Comparison of ENCODE assay signal across 8 cellular contexts in genomic region chr9:114156311-114156657, GRCh38. TPM values are rescaled to one million over a fixed set of nuclear protein-coding genes. Genes with fewer than 3 reads are reported as not detected.
DNase-seq lines count a peak whose midpoint lies in the region; ATAC-seq, FAIRE-seq and TF ChIP-seq lines count a peak whose summit lies in the region.

No MANE protein-coding gene starts in this region.

- no peak overlapping the region for H2AK5ac ChIP-seq in mesendoderm (ENCODE audit: low read length)

- WGBS in mesendoderm (ENCODE audit: extremely low coverage, insufficient coverage, low lambda C conversion rate): no CpG with 5 or more reads among the region's 19 CpGs
- WGBS in transverse colon (ENCODE audit: low coverage in 1 of 2), 2 donors: 2% methylated on average over 17 of the region's 19 CpGs; no CpG with 5 or more reads in 1 of the 2 donors

- TF ChIP-seq POLR2A in Peyer's patch (IDR thresholded peaks at IDR 0.05) (no peak), transverse colon (IDR thresholded peaks at IDR 0.05) (no peak), GM12891 (IDR thresholded peaks at IDR 0.05; ENCODE audit: low read depth, low read length) (no peak)

- TF ChIP-seq CTCF in Peyer's patch (IDR thresholded peaks at IDR 0.05) (no peak), coronary artery (IDR thresholded peaks at IDR 0.05) (no peak), transverse colon (IDR thresholded peaks at IDR 0.05) (no peak)

- H3K9me3 ChIP-seq in BLaER1 (no peaks in the 10 kb centered on the region), Peyer's patch (no peaks in the 10 kb centered on the region), transverse colon (no peaks in the 10 kb centered on the region)

- H2BK15ac ChIP-seq in mesendoderm (replicated peaks; ENCODE audit: low read depth): no peak overlapping the region

- H3K79me2 ChIP-seq in mesendoderm (ENCODE audit: control insufficient read depth, insufficient read depth, low read length): peaks cover 17% of the 10 kb centered on the region

- peak overlapping the region; percentile 90 for H3K56ac ChIP-seq in mesendoderm (ENCODE audit: low read length)

- no peak overlapping the region for H4K8ac ChIP-seq in mesendoderm (ENCODE audit: low read depth, low read length)

- intact Hi-C loops in transverse colon (cut with DNase I; ENCODE audit: low total_unique reads): no loop called here

- peak overlapping the region; percentile 75 for H3K4ac ChIP-seq in mesendoderm (ENCODE audit: low read depth, low read length)

- H3K27ac ChIP-seq in BLaER1 (peak overlapping the region; percentile 35), Peyer's patch (peak overlapping the region in 3 of 4 donors; percentile 26 to 80 (median 60)), coronary artery (peak overlapping the region; percentile 78 to 82), mesendoderm (ENCODE audit: low read depth, low read length) (peak overlapping the region; percentile 2), transverse colon (peak overlapping the region; percentile 65 to 77 (median 72))

- no peak overlapping the region for H2BK5ac ChIP-seq in mesendoderm (ENCODE audit: low read length)

- H3K79me1 ChIP-seq in mesendoderm (ENCODE audit: low read length): peaks cover 17% of the 10 kb centered on the region

- H4K20me1 ChIP-seq in BLaER1: peaks cover 65% of the 10 kb centered on the region

- DNase-seq in Peyer's patch (no peak), coronary artery (ENCODE audit: low spot score) (no peak), mesendoderm (no peak), transverse colon (no peak), foreskin melanocyte (no peak), GM12891 (ENCODE audit: insufficient read length, low spot score) (no peak)

- no peak overlapping the region for H2BK120ac ChIP-seq in mesendoderm (ENCODE audit: low read depth, low read length)

- no peak overlapping the region for H3K23ac ChIP-seq in mesendoderm (ENCODE audit: low read length)

- peak overlapping the region; percentile 88 for H3K4me2 ChIP-seq in BLaER1
- H3K4me2 ChIP-seq in mesendoderm (ENCODE audit: low read length): peak overlapping the region; percentile 100

- H3K9ac ChIP-seq in BLaER1 (peak overlapping the region; percentile 91), mesendoderm (ENCODE audit: low read length) (peak overlapping the region; percentile 87)

- TF ChIP-seq EP300 in transverse colon (IDR thresholded peaks at IDR 0.05; ENCODE audit: low read depth): no peak

- peak overlapping the region; percentile 94 for H3K18ac ChIP-seq in mesendoderm (ENCODE audit: low read length)

- H4K5ac ChIP-seq in mesendoderm (ENCODE audit: low read length): no peak overlapping the region

- no peaks in the 10 kb centered on the region for H3K36me3 ChIP-seq in BLaER1
- H3K36me3 ChIP-seq in Peyer's patch: no peaks in the 10 kb centered on the region
- H3K36me3 ChIP-seq in mesendoderm (ENCODE audit: control insufficient read depth, insufficient read depth, low read length): no peaks in the 10 kb centered on the region
- H3K36me3 ChIP-seq in transverse colon: no peaks in the 10 kb centered on the region

- no peak for FAIRE-seq in GM12891 (lab: Jason Lieb, UNC)

- H3K4me1 ChIP-seq in BLaER1 (peaks cover 66% of the 10 kb centered on the region), Peyer's patch (peaks cover 0 to 25% (median 7%) of the 10 kb centered on the region in 4 donors), mesendoderm (ENCODE audit: control insufficient read depth, low read depth, low read length) (peaks cover 16% of the 10 kb centered on the region), transverse colon (peaks cover 11 to 24% (median 16%) of the 10 kb centered on the region in 4 donors)

- peak overlapping the region; percentile 95 for H3K4me3 ChIP-seq in BLaER1
- H3K4me3 ChIP-seq in Peyer's patch: peak overlapping the region; percentile 45 to 69 (median 54)
- H3K4me3 ChIP-seq in coronary artery: peak overlapping the region; percentile 81
- peak overlapping the region; percentile 84 for H3K4me3 ChIP-seq in mesendoderm (ENCODE audit: low read length)
- peak overlapping the region; percentile 34 to 68 (median 48) for H3K4me3 ChIP-seq in transverse colon

- in situ Hi-C loops in transverse colon (cut with MboI; ENCODE audit: low pct_ligation_motif_present in 1 of 4, low pct_unique_long_range_greater_than_20kb in 1 of 4, low sequenced_read_pairs in 3 of 4): loop anchor here in 1 of 4 donors (10.0 kb wide), 1 partner anchor 129 kb away; no protein-coding TSS in a partner anchor

- no peak for ATAC-seq in GM18519 (IDR thresholded peaks at IDR 0.05; ENCODE audit: low FRiP score, unreplicated experiment)

- H3K27me3 ChIP-seq in BLaER1 (peaks cover 38% of the 10 kb centered on the region), Peyer's patch (peaks cover 0 to 12% of the 10 kb centered on the region in 2 donors), mesendoderm (ENCODE audit: insufficient read depth, low read length, poor library complexity) (peaks cover 5% of the 10 kb centered on the region), transverse colon (peaks cover 38% of the 10 kb centered on the region)

TF ChIP-seq in GM12891, 5 proteins besides CTCF, POLR2A, EP300 and RAD21:
- no peak for TF ChIP-seq POLR2AphosphoS5 (IDR thresholded peaks at IDR 0.05; ENCODE audit: low read depth, low read length)
- TF ChIP-seq SPI1 (IDR thresholded peaks at IDR 0.05; ENCODE audit: low read depth, low read length): no peak
- no peak for TF ChIP-seq POU2F2 (IDR thresholded peaks at IDR 0.05; ENCODE audit: low read depth, low read length)
- TF ChIP-seq TAF1 (IDR thresholded peaks at IDR 0.05; ENCODE audit: low read depth, low read length): no peak
- no peak for TF ChIP-seq PAX5 (IDR thresholded peaks at IDR 0.05; ENCODE audit: insufficient read depth, low read length, severe bottlenecking)

RNA-seq across cellular contexts. Expression of gene COL27A1, which starts 0.9 kb away (rescaled TPM):
- total RNA-seq in Peyer's patch (10 to 100 TPM in 1 of 4 donors, 1 to 10 TPM in 3; 5.8 to 23.1 (median 7.2) TPM), transverse colon (1 to 10 TPM; 2.1 to 9.0 (median 3.8) TPM)
- polyA plus RNA-seq in mesendoderm (2013, experiment 1 of 2): 13.9 TPM
- 13.5 TPM for polyA plus RNA-seq in mesendoderm (2013, experiment 2 of 2)
- polyA plus RNA-seq in GM12891 (2012; ENCODE audit: low read depth, missing spikeins): 0.09 TPM

RNA-seq across cellular contexts. Expression of gene KIF12, which starts 57.2 kb away (rescaled TPM):
- 10 to 100 TPM; 23.6 to 85.3 (median 41.3) TPM for total RNA-seq in Peyer's patch
- 0.41 TPM for polyA plus RNA-seq in mesendoderm (2013, experiment 1 of 2)
- 0.63 TPM for polyA plus RNA-seq in mesendoderm (2013, experiment 2 of 2)
- 10 to 100 TPM; 10.6 to 37.2 (median 20.0) TPM for total RNA-seq in transverse colon
- polyA plus RNA-seq in GM12891 (2012; ENCODE audit: low read depth, missing spikeins): not detected

Comparison
In these comparisons a context has a peak if more than half of its experiments do, and no peak if none do; other contexts are left out.
1. H3K27ac ChIP-seq: peak in every context shown above with its lines; median percentile 80 in coronary artery; 72 in transverse colon; 60 in Peyer's patch; 35 in BLaER1; 2 in mesendoderm.